In the genomic region with DNA sequence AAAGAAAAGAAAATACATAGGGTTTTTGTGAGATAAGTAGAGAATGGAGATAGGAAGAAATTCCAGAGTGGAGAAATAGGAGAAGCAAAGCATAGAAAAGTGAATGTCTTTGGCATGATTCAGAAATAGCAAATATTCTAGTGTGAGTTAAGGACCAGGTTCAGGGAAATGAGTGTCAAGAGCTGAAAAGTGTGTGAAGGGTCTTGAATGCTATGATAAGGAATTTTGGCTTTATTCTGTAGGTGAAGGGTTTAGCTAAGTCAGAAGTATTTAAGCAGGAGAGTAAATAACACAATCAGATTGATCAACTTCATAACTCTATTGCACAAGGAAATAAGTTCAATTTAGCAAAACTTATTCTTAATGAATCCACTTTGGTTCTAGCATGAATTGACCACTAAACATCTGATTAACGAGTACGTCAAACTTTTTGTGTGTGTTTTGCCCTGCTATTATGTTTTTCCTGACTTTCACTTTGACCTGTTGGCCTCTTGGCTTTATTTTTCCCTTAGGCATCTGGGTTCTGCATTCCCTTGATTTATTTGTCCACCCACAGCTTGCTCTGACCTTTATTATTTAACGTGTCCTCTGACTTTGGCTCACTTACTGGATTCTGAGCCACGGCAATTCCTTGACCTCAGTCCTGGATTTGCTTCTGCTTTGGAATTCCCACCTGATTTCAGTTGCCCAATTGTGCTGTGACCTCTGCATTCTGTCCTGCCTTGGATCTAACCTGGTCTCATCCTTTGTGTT, we compare ENCODE assay signal across 3 cellular contexts.
TF ChIP-seq lines count a peak whose summit lies in the region.

No MANE protein-coding gene starts in this region.

TF ChIP-seq in SK-N-SH, 30 proteins besides CTCF, POLR2A, EP300 and RAD21 (continues in another document):
- no peak for TF ChIP-seq JUND (IDR thresholded peaks at IDR 0.05)
- no peak for TF ChIP-seq FOXJ3 (CRISPR knock-in tag; IDR thresholded peaks at IDR 0.05)
- TF ChIP-seq TEAD4 (IDR thresholded peaks at IDR 0.05; ENCODE audit: borderline replicate concordance, insufficient read depth), result no peak
- no peak for TF ChIP-seq CHD2 (IDR thresholded peaks at IDR 0.05; ENCODE audit: low read length, partially characterized antibody)
- TF ChIP-seq GATA2 (CRISPR knock-in tag; IDR thresholded peaks at IDR 0.05), result no peak
- no peak for TF ChIP-seq SMC3 (IDR thresholded peaks at IDR 0.05; ENCODE audit: low read depth, low read length)
- no peak for TF ChIP-seq GABPA (IDR thresholded peaks at IDR 0.05; ENCODE audit: low read depth)
- no peak for TF ChIP-seq RXRA (IDR thresholded peaks at IDR 0.05; ENCODE audit: borderline replicate concordance, low read depth)
- no peak for TF ChIP-seq TCF12 (IDR thresholded peaks at IDR 0.05)
- TF ChIP-seq, protein P1, sequence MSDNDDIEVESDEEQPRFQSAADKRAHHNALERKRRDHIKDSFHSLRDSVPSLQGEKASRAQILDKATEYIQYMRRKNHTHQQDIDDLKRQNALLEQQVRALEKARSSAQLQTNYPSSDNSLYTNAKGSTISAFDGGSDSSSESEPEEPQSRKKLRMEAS (IDR thresholded peaks at IDR 0.05; ENCODE audit: low read depth), result no peak
- no peak for TF ChIP-seq FOXM1 (IDR thresholded peaks at IDR 0.05; ENCODE audit: low read depth)
- TF ChIP-seq, protein P2, sequence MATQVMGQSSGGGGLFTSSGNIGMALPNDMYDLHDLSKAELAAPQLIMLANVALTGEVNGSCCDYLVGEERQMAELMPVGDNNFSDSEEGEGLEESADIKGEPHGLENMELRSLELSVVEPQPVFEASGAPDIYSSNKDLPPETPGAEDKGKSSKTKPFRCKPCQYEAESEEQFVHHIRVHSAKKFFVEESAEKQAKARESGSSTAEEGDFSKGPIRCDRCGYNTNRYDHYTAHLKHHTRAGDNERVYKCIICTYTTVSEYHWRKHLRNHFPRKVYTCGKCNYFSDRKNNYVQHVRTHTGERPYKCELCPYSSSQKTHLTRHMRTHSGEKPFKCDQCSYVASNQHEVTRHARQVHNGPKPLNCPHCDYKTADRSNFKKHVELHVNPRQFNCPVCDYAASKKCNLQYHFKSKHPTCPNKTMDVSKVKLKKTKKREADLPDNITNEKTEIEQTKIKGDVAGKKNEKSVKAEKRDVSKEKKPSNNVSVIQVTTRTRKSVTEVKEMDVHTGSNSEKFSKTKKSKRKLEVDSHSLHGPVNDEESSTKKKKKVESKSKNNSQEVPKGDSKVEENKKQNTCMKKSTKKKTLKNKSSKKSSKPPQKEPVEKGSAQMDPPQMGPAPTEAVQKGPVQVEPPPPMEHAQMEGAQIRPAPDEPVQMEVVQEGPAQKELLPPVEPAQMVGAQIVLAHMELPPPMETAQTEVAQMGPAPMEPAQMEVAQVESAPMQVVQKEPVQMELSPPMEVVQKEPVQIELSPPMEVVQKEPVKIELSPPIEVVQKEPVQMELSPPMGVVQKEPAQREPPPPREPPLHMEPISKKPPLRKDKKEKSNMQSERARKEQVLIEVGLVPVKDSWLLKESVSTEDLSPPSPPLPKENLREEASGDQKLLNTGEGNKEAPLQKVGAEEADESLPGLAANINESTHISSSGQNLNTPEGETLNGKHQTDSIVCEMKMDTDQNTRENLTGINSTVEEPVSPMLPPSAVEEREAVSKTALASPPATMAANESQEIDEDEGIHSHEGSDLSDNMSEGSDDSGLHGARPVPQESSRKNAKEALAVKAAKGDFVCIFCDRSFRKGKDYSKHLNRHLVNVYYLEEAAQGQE (IDR thresholded peaks at IDR 0.05; ENCODE audit: low read depth, low read length), result no peak
- TF ChIP-seq NFIC (IDR thresholded peaks at IDR 0.05; ENCODE audit: borderline replicate concordance), result no peak
- TF ChIP-seq, protein P3, sequence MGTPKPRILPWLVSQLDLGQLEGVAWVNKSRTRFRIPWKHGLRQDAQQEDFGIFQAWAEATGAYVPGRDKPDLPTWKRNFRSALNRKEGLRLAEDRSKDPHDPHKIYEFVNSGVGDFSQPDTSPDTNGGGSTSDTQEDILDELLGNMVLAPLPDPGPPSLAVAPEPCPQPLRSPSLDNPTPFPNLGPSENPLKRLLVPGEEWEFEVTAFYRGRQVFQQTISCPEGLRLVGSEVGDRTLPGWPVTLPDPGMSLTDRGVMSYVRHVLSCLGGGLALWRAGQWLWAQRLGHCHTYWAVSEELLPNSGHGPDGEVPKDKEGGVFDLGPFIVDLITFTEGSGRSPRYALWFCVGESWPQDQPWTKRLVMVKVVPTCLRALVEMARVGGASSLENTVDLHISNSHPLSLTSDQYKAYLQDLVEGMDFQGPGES (IDR thresholded peaks at IDR 0.05; ENCODE audit: low read depth, low read length), result no peak
- TF ChIP-seq, protein P4, sequence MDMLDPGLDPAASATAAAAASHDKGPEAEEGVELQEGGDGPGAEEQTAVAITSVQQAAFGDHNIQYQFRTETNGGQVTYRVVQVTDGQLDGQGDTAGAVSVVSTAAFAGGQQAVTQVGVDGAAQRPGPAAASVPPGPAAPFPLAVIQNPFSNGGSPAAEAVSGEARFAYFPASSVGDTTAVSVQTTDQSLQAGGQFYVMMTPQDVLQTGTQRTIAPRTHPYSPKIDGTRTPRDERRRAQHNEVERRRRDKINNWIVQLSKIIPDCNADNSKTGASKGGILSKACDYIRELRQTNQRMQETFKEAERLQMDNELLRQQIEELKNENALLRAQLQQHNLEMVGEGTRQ (IDR thresholded peaks at IDR 0.05; ENCODE audit: borderline replicate concordance, low read depth, low read length), result no peak

TF ChIP-seq in SK-N-SH treated with all-trans-retinoic acid at 6 μM for 48 hours, 23 proteins besides CTCF, POLR2A, EP300 and RAD21:
- TF ChIP-seq CSDC2 (CRISPR knock-in tag; IDR thresholded peaks at IDR 0.05) (no peak), ZNF565 (CRISPR knock-in tag; conservative IDR thresholded peaks at IDR 0.05; ENCODE audit: low read depth) (no peak), ZNF70 (CRISPR knock-in tag; IDR thresholded peaks at IDR 0.05) (no peak), ZC3H10 (CRISPR knock-in tag; IDR thresholded peaks at IDR 0.05) (no peak), ARNTL (CRISPR knock-in tag; IDR thresholded peaks at IDR 0.05; ENCODE audit: borderline replicate concordance, low read depth) (no peak), TOX (CRISPR knock-in tag; IDR thresholded peaks at IDR 0.05; ENCODE audit: borderline replicate concordance) (no peak)
- TF ChIP-seq, protein P5, sequence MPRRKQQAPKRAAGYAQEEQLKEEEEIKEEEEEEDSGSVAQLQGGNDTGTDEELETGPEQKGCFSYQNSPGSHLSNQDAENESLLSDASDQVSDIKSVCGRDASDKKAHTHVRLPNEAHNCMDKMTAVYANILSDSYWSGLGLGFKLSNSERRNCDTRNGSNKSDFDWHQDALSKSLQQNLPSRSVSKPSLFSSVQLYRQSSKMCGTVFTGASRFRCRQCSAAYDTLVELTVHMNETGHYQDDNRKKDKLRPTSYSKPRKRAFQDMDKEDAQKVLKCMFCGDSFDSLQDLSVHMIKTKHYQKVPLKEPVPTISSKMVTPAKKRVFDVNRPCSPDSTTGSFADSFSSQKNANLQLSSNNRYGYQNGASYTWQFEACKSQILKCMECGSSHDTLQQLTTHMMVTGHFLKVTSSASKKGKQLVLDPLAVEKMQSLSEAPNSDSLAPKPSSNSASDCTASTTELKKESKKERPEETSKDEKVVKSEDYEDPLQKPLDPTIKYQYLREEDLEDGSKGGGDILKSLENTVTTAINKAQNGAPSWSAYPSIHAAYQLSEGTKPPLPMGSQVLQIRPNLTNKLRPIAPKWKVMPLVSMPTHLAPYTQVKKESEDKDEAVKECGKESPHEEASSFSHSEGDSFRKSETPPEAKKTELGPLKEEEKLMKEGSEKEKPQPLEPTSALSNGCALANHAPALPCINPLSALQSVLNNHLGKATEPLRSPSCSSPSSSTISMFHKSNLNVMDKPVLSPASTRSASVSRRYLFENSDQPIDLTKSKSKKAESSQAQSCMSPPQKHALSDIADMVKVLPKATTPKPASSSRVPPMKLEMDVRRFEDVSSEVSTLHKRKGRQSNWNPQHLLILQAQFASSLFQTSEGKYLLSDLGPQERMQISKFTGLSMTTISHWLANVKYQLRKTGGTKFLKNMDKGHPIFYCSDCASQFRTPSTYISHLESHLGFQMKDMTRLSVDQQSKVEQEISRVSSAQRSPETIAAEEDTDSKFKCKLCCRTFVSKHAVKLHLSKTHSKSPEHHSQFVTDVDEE (CRISPR knock-in tag; IDR thresholded peaks at IDR 0.05), result no peak

TF ChIP-seq in endothelial cell of umbilical vein, 7 proteins besides CTCF, POLR2A, EP300 and RAD21:
- TF ChIP-seq, protein P1 (IDR thresholded peaks at IDR 0.05; ENCODE audit: insufficient read depth, insufficient read length), result no peak
- TF ChIP-seq POLR2AphosphoS5 (IDR thresholded peaks at IDR 0.05; ENCODE audit: insufficient read depth, low read depth, low read length), result no peak
- TF ChIP-seq GATA2 (IDR thresholded peaks at IDR 0.05; ENCODE audit: insufficient read depth, insufficient read length, low read depth, low read length), result no peak
- no peak for TF ChIP-seq JUN (IDR thresholded peaks at IDR 0.05; ENCODE audit: borderline replicate concordance, insufficient read depth, insufficient read length, low read depth)
- no peak for TF ChIP-seq EZH2 (IDR thresholded peaks at IDR 0.05; ENCODE audit: borderline replicate concordance, low read depth, low read length, severe bottlenecking)
- no peak for TF ChIP-seq FOS (IDR thresholded peaks at IDR 0.05; ENCODE audit: borderline replicate concordance, insufficient read depth, low read length)
- TF ChIP-seq MYC (IDR thresholded peaks at IDR 0.05; ENCODE audit: low read depth, low read length), result no peak
